Comparison of ENCODE assay signal across 1 cellular context in genomic region chr2:20225294-20226151, GRCh38.
TF ChIP-seq lines count a peak whose summit lies in the region.

No MANE protein-coding gene starts in this region.

TF ChIP-seq in H1, 55 proteins besides CTCF, POLR2A, EP300 and RAD21:
- TF ChIP-seq TAF1 (IDR thresholded peaks at IDR 0.05; ENCODE audit: low read depth, low read length) (0 out of 2 replicates have a peak, but pooled peaks have one; percentile 47), HDAC2 (IDR thresholded peaks at IDR 0.05; ENCODE audit: borderline replicate concordance in 1 of 2, low read depth in 2 of 2, low read length in 2 of 2) (peak; percentile 24 to 67; a peak in 1 of 4 replicates), CEBPB (IDR thresholded peaks at IDR 0.05; ENCODE audit: low read depth, low read length) (no peak), EZH2 (IDR thresholded peaks at IDR 0.05; ENCODE audit: low read depth, low read length, severe bottlenecking) (no peak), TBP (IDR thresholded peaks at IDR 0.05; ENCODE audit: low read depth, low read length) (peak; percentile 19), EGR1 (IDR thresholded peaks at IDR 0.05; ENCODE audit: borderline replicate concordance, low read depth, low read length) (0 out of 2 replicates have a peak, but pooled peaks have one; percentile 19), SIN3A (conservative IDR thresholded peaks at IDR 0.05 in 1 of 2, IDR thresholded peaks at IDR 0.05 in 1 of 2; ENCODE audit: low read depth in 1 of 2, low read length in 2 of 2) (peak in 1 of 2 experiments; percentile 11; a peak in 1 of 4 replicates), RNF2 (IDR thresholded peaks at IDR 0.05; ENCODE audit: borderline replicate concordance, low read depth, low read length, missing control alignments, poor library complexity, severe bottlenecking) (no peak), BCL11A (IDR thresholded peaks at IDR 0.05; ENCODE audit: low read depth in 2 of 2, low read length in 2 of 2) (no peak), SUZ12 (IDR thresholded peaks at IDR 0.05; ENCODE audit: low read length) (no peak), MAFK (IDR thresholded peaks at IDR 0.05; ENCODE audit: low read depth, low read length) (no peak), SP1 (IDR thresholded peaks at IDR 0.05; ENCODE audit: low read depth, low read length) (no peak), KDM4A (IDR thresholded peaks at IDR 0.05; ENCODE audit: low read depth, low read length, severe bottlenecking) (peak; percentile 35), USF2 (IDR thresholded peaks at IDR 0.05; ENCODE audit: low read length) (no peak), SP4 (IDR thresholded peaks at IDR 0.05; ENCODE audit: low read length) (0 out of 2 replicates have a peak, but pooled peaks have one; percentile 24), HDAC6 (IDR thresholded peaks at IDR 0.05; ENCODE audit: low read depth, low read length) (no peak), FOSL1 (IDR thresholded peaks at IDR 0.05; ENCODE audit: insufficient read depth, low read depth, low read length) (no peak), PHF8 (conservative IDR thresholded peaks at IDR 0.05; ENCODE audit: low read depth, low read length) (0 out of 2 replicates have a peak, but pooled peaks have one; percentile 39), ATF2 (IDR thresholded peaks at IDR 0.05; ENCODE audit: low read length) (no peak), JUND (IDR thresholded peaks at IDR 0.05; ENCODE audit: low read length) (no peak), CHD7 (IDR thresholded peaks at IDR 0.05; ENCODE audit: insufficient replicate concordance, low read length) (no peak), RBBP5 (IDR thresholded peaks at IDR 0.05; ENCODE audit: borderline replicate concordance, low read depth, low read length) (no peak; the same call in 1 of the 2 replicates), CREB1 (IDR thresholded peaks at IDR 0.05) (no peak; the same call in 1 of the 2 replicates), TAF7 (optimal IDR thresholded peaks at IDR 0.05; ENCODE audit: borderline replicate concordance, low read depth, low read length) (no peak), E2F6 (IDR thresholded peaks at IDR 0.05) (peak; percentile 94), CHD1 (IDR thresholded peaks at IDR 0.05; ENCODE audit: low read depth, low read length) (no peak), BRCA1 (IDR thresholded peaks at IDR 0.05; ENCODE audit: low read depth, low read length) (no peak), SIRT6 (IDR thresholded peaks at IDR 0.05; ENCODE audit: low read length) (no peak), SIX5 (IDR thresholded peaks at IDR 0.05; ENCODE audit: low read depth, low read length) (no peak), MAX (IDR thresholded peaks at IDR 0.05) (peak; percentile 83), ATF3 (IDR thresholded peaks at IDR 0.05; ENCODE audit: insufficient read depth, low read depth, low read length) (no peak), CTBP2 (IDR thresholded peaks at IDR 0.05; ENCODE audit: borderline replicate concordance, insufficient read depth, insufficient read length, low read length) (no peak), TCF12 (IDR thresholded peaks at IDR 0.05; ENCODE audit: low read depth, low read length) (no peak), BACH1 (IDR thresholded peaks at IDR 0.05; ENCODE audit: low read length) (0 out of 2 replicates have a peak, but pooled peaks have one; percentile 23), CBX5 (IDR thresholded peaks at IDR 0.05; ENCODE audit: low read depth, low read length) (no peak), RXRA (IDR thresholded peaks at IDR 0.05; ENCODE audit: insufficient read depth, low read depth, low read length) (no peak), CHD2 (IDR thresholded peaks at IDR 0.05; ENCODE audit: low read length) (no peak), NRF1 (IDR thresholded peaks at IDR 0.05; ENCODE audit: low read depth, low read length) (no peak), ZNF274 (IDR thresholded peaks at IDR 0.05; ENCODE audit: borderline replicate concordance, extremely low read depth, low read length) (no peak), NANOG (IDR thresholded peaks at IDR 0.05; ENCODE audit: insufficient read depth, low read depth, low read length, poor library complexity, severe bottlenecking) (no peak), CBX8 (IDR thresholded peaks at IDR 0.05; ENCODE audit: borderline replicate concordance, low read depth, low read length) (no peak), POLR2AphosphoS5 (IDR thresholded peaks at IDR 0.05; ENCODE audit: low read depth, low read length) (no peak; the same call in 1 of the 2 replicates), SP2 (IDR thresholded peaks at IDR 0.05; ENCODE audit: low read length) (no peak), KDM1A (IDR thresholded peaks at IDR 0.05; ENCODE audit: borderline replicate concordance, low read length) (peak; percentile 33; the same call in 1 of the 2 replicates), YY1 (IDR thresholded peaks at IDR 0.05; ENCODE audit: low read depth, low read length) (peak; percentile 87), RFX5 (IDR thresholded peaks at IDR 0.05; ENCODE audit: borderline replicate concordance, low read depth, low read length) (no peak), JUN (IDR thresholded peaks at IDR 0.05; ENCODE audit: low read depth, low read length) (no peak), SAP30 (IDR thresholded peaks at IDR 0.05; ENCODE audit: insufficient read depth, insufficient replicate concordance, low read length) (no peak), SRF (IDR thresholded peaks at IDR 0.05; ENCODE audit: low read depth, low read length) (no peak), POU5F1 (IDR thresholded peaks at IDR 0.05; ENCODE audit: low read depth, low read length) (no peak), TEAD4 (IDR thresholded peaks at IDR 0.05; ENCODE audit: low read depth, low read length) (no peak), ASH2L (IDR thresholded peaks at IDR 0.05; ENCODE audit: low read length) (peak; percentile 64), GABPA (IDR thresholded peaks at IDR 0.05; ENCODE audit: borderline replicate concordance, insufficient read depth, low read length) (no peak), KDM5A (IDR thresholded peaks at IDR 0.05; ENCODE audit: low read length) (no peak), GTF2F1 (IDR thresholded peaks at IDR 0.05; ENCODE audit: borderline replicate concordance, low read depth, low read length) (no peak)
